Comparison of ENCODE assay signal across 9 cellular contexts in the genomic region with DNA sequence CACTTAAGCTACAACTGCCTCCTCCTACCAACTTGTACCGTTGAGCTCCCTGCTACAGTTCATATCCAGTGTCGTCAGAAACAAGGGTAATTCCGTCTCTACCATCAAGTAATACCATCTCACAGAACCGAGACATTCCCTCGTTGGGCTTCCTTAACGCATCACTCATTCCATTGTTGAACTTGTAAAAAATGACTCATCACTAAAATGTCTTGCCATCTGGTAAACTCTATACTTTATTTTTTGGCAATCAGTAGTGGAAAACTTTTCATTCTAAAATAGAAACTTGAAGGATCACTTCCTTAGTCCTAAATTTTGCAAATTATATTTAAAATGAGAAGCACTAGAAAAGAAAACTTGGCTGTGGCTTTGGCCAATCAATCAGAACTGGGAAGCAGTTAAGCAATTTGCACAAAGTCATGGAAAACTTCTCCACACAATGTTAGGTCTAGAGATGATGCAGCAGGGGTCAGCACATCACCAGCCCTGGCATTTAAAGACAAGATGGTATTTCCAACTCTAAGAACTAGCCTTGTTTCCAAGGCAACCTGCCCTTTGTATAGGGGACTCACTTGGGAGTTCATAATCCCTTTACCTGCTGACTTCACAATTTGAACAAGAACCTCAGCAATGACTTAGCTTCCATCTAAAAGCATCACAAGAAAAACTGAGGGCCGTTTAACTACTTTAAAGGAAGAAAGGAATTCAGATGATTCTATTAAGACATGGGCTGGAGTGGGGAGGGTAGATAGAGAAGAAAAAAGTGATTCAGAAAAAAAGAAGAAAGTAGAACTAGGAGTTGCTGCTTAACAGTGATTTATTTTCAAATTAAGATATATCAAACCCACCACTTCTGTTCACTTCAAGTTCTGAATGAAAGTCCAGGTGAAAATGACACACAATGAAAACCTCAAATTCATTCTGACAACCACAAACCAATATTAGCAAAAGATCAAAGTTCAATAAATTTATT.
DNase-seq lines count a peak whose midpoint lies in the region; ATAC-seq and TF ChIP-seq lines count a peak whose summit lies in the region.
"Had no signal": no experiment of that assay in that cellular context is flagged by ENCODE, and none has a peak within 500 bp of the region (broad histone marks: within the 10 kb centered on the region; RNA-seq: fewer than 3 reads in every experiment).

No MANE protein-coding gene starts in this region.

- H3K9me3 ChIP-seq in heart left ventricle: peaks cover 0 to 16% (median 0%) of the 10 kb centered on the region in 12 donors
- peaks cover 0 to 3% (median 0%) of the 10 kb centered on the region in 4 donors for H3K9me3 ChIP-seq in sigmoid colon

- H3K27ac ChIP-seq in heart left ventricle: peak overlapping the region in 10 of 12 donors; percentile 26 to 71 (median 44)
- H3K27ac ChIP-seq in sigmoid colon: peak overlapping the region in 3 of 4 donors; percentile 43 to 58 (median 49)

- TF ChIP-seq POLR2A in heart left ventricle (IDR thresholded peaks at IDR 0.05): no peak
- TF ChIP-seq POLR2A in sigmoid colon (IDR thresholded peaks at IDR 0.05): no peak

- intact Hi-C loops in heart left ventricle (cut with DNase I): loop anchor here in 5 of 10 donors (2.0 to 10.0 kb wide), 4 partner anchors 98 to 1192 kb away; a partner anchor contains a TSS
- intact Hi-C loops in sigmoid colon (cut with DNase I): no loop called here

- H3K27me3 ChIP-seq in heart left ventricle (no peaks in the 10 kb centered on the region), sigmoid colon (no peaks in the 10 kb centered on the region)

- no peak for TF ChIP-seq EP300 in sigmoid colon (IDR thresholded peaks at IDR 0.05)

- H3K36me3 ChIP-seq in heart left ventricle: no peaks in the 10 kb centered on the region
- no peaks in the 10 kb centered on the region for H3K36me3 ChIP-seq in sigmoid colon

- peaks cover 0 to 32% (median 15%) of the 10 kb centered on the region in 12 donors for H3K4me1 ChIP-seq in heart left ventricle
- H3K4me1 ChIP-seq in sigmoid colon: peaks cover 0 to 29% (median 25%) of the 10 kb centered on the region in 4 donors

- DNase-seq in H4 (ENCODE audit: low spot score) (peak; percentile 70), heart left ventricle (no peak), sigmoid colon (no peak), DMS79 treated with DMSO at 0.1 percent for 48 hours (lab: John Stamatoyannopoulos, UW) (no peak)
- no peak for DNase-seq in effector CD8-positive, alpha-beta T cell (lab: John Stamatoyannopoulos, UW)
- DNase-seq: midbrain had no signal

- TF ChIP-seq CTCF in heart left ventricle (IDR thresholded peaks at IDR 0.05): peak in 3 of 12 donors; percentile 12 to 14 (median 13)
- no peak for TF ChIP-seq CTCF in sigmoid colon (IDR thresholded peaks at IDR 0.05)

- H3K4me3 ChIP-seq in heart left ventricle (no peak overlapping the region), sigmoid colon (no peak overlapping the region)

- peak; percentile 89 for ATAC-seq in SK-N-SH treated with all-trans-retinoic acid at 6 μM for 48 hours
- ATAC-seq in heart left ventricle: peak; percentile 33 to 74 (median 52)
- no peak for ATAC-seq in HG03159 (IDR thresholded peaks at IDR 0.05; ENCODE audit: unreplicated experiment)
- no peak for ATAC-seq in HG03196 (IDR thresholded peaks at IDR 0.05; ENCODE audit: unreplicated experiment)

- 46 to 62% (median 52%) methylated on average over 7 of the region's 7 CpGs for WGBS in heart left ventricle, 4 donors
- WGBS in sigmoid colon, 2 donors: 69% methylated on average over 7 of the region's 7 CpGs

TF ChIP-seq in SK-N-SH treated with all-trans-retinoic acid at 6 μM for 48 hours, 23 proteins besides CTCF, POLR2A, EP300 and RAD21 (continues in another document):
- TF ChIP-seq, protein P1, sequence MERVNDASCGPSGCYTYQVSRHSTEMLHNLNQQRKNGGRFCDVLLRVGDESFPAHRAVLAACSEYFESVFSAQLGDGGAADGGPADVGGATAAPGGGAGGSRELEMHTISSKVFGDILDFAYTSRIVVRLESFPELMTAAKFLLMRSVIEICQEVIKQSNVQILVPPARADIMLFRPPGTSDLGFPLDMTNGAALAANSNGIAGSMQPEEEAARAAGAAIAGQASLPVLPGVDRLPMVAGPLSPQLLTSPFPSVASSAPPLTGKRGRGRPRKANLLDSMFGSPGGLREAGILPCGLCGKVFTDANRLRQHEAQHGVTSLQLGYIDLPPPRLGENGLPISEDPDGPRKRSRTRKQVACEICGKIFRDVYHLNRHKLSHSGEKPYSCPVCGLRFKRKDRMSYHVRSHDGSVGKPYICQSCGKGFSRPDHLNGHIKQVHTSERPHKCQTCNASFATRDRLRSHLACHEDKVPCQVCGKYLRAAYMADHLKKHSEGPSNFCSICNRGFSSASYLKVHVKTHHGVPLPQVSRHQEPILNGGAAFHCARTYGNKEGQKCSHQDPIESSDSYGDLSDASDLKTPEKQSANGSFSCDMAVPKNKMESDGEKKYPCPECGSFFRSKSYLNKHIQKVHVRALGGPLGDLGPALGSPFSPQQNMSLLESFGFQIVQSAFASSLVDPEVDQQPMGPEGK (CRISPR knock-in tag; IDR thresholded peaks at IDR 0.05; ENCODE audit: borderline replicate concordance): peak; percentile 50; the same call in 1 of the 2 replicates
- no peak for TF ChIP-seq OSR1 (CRISPR knock-in tag; IDR thresholded peaks at IDR 0.05)
- TF ChIP-seq TOX (CRISPR knock-in tag; IDR thresholded peaks at IDR 0.05; ENCODE audit: borderline replicate concordance): peak; percentile 82; the same call in 1 of the 2 replicates
- TF ChIP-seq PPARA (CRISPR knock-in tag; IDR thresholded peaks at IDR 0.05; ENCODE audit: borderline replicate concordance): no peak
- TF ChIP-seq, protein P2, sequence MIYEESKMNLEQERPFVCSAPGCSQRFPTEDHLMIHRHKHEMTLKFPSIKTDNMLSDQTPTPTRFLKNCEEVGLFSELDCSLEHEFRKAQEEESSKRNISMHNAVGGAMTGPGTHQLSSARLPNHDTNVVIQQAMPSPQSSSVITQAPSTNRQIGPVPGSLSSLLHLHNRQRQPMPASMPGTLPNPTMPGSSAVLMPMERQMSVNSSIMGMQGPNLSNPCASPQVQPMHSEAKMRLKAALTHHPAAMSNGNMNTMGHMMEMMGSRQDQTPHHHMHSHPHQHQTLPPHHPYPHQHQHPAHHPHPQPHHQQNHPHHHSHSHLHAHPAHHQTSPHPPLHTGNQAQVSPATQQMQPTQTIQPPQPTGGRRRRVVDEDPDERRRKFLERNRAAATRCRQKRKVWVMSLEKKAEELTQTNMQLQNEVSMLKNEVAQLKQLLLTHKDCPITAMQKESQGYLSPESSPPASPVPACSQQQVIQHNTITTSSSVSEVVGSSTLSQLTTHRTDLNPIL (CRISPR knock-in tag; IDR thresholded peaks at IDR 0.05; ENCODE audit: low read depth): peak; percentile 38; the same call in 1 of the 2 replicates
- peak; percentile 31 for TF ChIP-seq ZFP3 (CRISPR knock-in tag; IDR thresholded peaks at IDR 0.05)
- TF ChIP-seq SNAI2 (CRISPR knock-in tag; IDR thresholded peaks at IDR 0.05): peak; percentile 46; the same call in 1 of the 2 replicates
- TF ChIP-seq TCF4 (CRISPR knock-in tag; IDR thresholded peaks at IDR 0.05; ENCODE audit: borderline replicate concordance): no peak
- TF ChIP-seq RARB (CRISPR knock-in tag; IDR thresholded peaks at IDR 0.05): no peak
- TF ChIP-seq ZNF8 (CRISPR knock-in tag; IDR thresholded peaks at IDR 0.05): no peak
- TF ChIP-seq ZNF565 (CRISPR knock-in tag; conservative IDR thresholded peaks at IDR 0.05; ENCODE audit: low read depth): no peak
- TF ChIP-seq CSDC2 (CRISPR knock-in tag; IDR thresholded peaks at IDR 0.05): 0 out of 2 replicates have a peak, but pooled peaks have one; percentile 25
- TF ChIP-seq ARNTL (CRISPR knock-in tag; IDR thresholded peaks at IDR 0.05; ENCODE audit: borderline replicate concordance, low read depth): no peak
- peak; percentile 77; the same call in 1 of the 2 replicates for TF ChIP-seq ZC3H10 (CRISPR knock-in tag; IDR thresholded peaks at IDR 0.05)
- TF ChIP-seq, protein P3, sequence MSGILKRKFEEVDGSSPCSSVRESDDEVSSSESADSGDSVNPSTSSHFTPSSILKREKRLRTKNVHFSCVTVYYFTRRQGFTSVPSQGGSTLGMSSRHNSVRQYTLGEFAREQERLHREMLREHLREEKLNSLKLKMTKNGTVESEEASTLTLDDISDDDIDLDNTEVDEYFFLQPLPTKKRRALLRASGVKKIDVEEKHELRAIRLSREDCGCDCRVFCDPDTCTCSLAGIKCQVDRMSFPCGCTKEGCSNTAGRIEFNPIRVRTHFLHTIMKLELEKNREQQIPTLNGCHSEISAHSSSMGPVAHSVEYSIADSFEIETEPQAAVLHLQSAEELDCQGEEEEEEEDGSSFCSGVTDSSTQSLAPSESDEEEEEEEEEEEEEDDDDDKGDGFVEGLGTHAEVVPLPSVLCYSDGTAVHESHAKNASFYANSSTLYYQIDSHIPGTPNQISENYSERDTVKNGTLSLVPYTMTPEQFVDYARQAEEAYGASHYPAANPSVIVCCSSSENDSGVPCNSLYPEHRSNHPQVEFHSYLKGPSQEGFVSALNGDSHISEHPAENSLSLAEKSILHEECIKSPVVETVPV (CRISPR knock-in tag; IDR thresholded peaks at IDR 0.05): no peak
- peak; percentile 79 for TF ChIP-seq ISL1 (CRISPR knock-in tag; IDR thresholded peaks at IDR 0.05)
- TF ChIP-seq, protein P4, sequence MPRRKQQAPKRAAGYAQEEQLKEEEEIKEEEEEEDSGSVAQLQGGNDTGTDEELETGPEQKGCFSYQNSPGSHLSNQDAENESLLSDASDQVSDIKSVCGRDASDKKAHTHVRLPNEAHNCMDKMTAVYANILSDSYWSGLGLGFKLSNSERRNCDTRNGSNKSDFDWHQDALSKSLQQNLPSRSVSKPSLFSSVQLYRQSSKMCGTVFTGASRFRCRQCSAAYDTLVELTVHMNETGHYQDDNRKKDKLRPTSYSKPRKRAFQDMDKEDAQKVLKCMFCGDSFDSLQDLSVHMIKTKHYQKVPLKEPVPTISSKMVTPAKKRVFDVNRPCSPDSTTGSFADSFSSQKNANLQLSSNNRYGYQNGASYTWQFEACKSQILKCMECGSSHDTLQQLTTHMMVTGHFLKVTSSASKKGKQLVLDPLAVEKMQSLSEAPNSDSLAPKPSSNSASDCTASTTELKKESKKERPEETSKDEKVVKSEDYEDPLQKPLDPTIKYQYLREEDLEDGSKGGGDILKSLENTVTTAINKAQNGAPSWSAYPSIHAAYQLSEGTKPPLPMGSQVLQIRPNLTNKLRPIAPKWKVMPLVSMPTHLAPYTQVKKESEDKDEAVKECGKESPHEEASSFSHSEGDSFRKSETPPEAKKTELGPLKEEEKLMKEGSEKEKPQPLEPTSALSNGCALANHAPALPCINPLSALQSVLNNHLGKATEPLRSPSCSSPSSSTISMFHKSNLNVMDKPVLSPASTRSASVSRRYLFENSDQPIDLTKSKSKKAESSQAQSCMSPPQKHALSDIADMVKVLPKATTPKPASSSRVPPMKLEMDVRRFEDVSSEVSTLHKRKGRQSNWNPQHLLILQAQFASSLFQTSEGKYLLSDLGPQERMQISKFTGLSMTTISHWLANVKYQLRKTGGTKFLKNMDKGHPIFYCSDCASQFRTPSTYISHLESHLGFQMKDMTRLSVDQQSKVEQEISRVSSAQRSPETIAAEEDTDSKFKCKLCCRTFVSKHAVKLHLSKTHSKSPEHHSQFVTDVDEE (CRISPR knock-in tag; IDR thresholded peaks at IDR 0.05): no peak
- TF ChIP-seq ZFP30 (CRISPR knock-in tag; IDR thresholded peaks at IDR 0.05): no peak

Comparison
In these comparisons a context has a peak if more than half of its experiments do, and no peak if none do; other contexts are left out.
1. ATAC-seq: peak in SK-N-SH treated with all-trans-retinoic acid at 6 μM for 48 hours (single experiment) and heart left ventricle (4 of 4); none in HG03159 (single experiment) and HG03196 (single experiment).